ENCODE assay signal across 8 cellular contexts in genomic region chr3:195258449-195259145, GRCh38. TPM values are rescaled to one million over a fixed set of nuclear protein-coding genes. Genes with fewer than 3 reads are reported as not detected.
DNase-seq lines count a peak whose midpoint lies in the region; ATAC-seq and TF ChIP-seq lines count a peak whose summit lies in the region.

No MANE protein-coding gene starts in this region.

- DNase-seq in DMS 273 (lab: John Stamatoyannopoulos, UW; ENCODE audit: unreplicated experiment) (peak; percentile 86), NCI-H345 (lab: John Stamatoyannopoulos, UW) (peak; percentile 44), colonic mucosa (peak; percentile 16), neural crest cell (ENCODE audit: low read depth, low spot score) (no peak), NCI-H2029 (lab: John Stamatoyannopoulos, UW) (no peak), sciatic nerve (ENCODE audit: low spot score) (no peak), NCI-H187 treated with DMSO at 0.1 percent for 48 hours (lab: John Stamatoyannopoulos, UW) (no peak)
- no peak for DNase-seq in stimulated activated CD4-positive, alpha-beta T cell treated with anti-CD3 and anti-CD28 coated beads, Interleukin-4, amount 100 ng/mL, for 1 hour

- H3K4me1 Mint-ChIP-seq in neural crest cell, result peaks cover 11% of the 10 kb centered on the region

- H3K4me1 ChIP-seq in colonic mucosa, result peaks cover 5% of the 10 kb centered on the region

- H3K9me3 ChIP-seq in colonic mucosa, result no peaks in the 10 kb centered on the region

- H3K4me3 ChIP-seq in colonic mucosa, result no peak overlapping the region

- no peak for ATAC-seq in sciatic nerve

- no peaks in the 10 kb centered on the region for H3K27me3 Mint-ChIP-seq in neural crest cell (ENCODE audit: low read depth)

- H3K36me3 ChIP-seq in colonic mucosa, result no peaks in the 10 kb centered on the region

- H3K36me3 Mint-ChIP-seq in neural crest cell (ENCODE audit: low read depth), result peaks cover 2% of the 10 kb centered on the region

- intact Hi-C loops in colonic mucosa (cut with DNase I), result loop anchor here (10.0 kb wide), 2 partner anchors 144 to 274 kb away; no protein-coding TSS in a partner anchor
- intact Hi-C loops in sciatic nerve (cut with DNase I), result loop anchor here (5.0 to 10.0 kb wide), 3 partner anchors 144 to 586 kb away; partner anchors contain the start of genes FAM43A and LSG1

- H3K4me3 Mint-ChIP-seq in neural crest cell, result peak overlapping the region; percentile 56

- H3K27ac Mint-ChIP-seq in neural crest cell (ENCODE audit: unreplicated experiment), result no peak overlapping the region

- H3K9ac ChIP-seq in colonic mucosa (ENCODE audit: low read depth in 2 of 2, low read length in 2 of 2), result peak overlapping the region; percentile 52 to 75

- H3K27ac ChIP-seq in colonic mucosa, result peak overlapping the region; percentile 74

- TF ChIP-seq CTCF in colonic mucosa (IDR thresholded peaks at IDR 0.05) (no peak), neural crest cell (conservative IDR thresholded peaks at IDR 0.05) (no peak)

- no peaks in the 10 kb centered on the region for H3K27me3 ChIP-seq in colonic mucosa

- no peaks in the 10 kb centered on the region for H3K9me3 Mint-ChIP-seq in neural crest cell

RNA-seq across cellular contexts. Expression of gene XXYLT1, which starts 12.4 kb away (rescaled TPM):
- 10 to 100 TPM in 1 of 2 donors, 1 to 10 TPM in 1; 8.3 to 10.9 TPM for total RNA-seq in colonic mucosa
- total RNA-seq in neural crest cell, result 41.1 and 41.2 TPM in 2 replicates
- total RNA-seq in sciatic nerve, result 11.0 TPM

Comparison
In these comparisons a context has a peak if more than half of its experiments do, and no peak if none do; other contexts are left out.
1. DNase-seq: peak in DMS 273 (single experiment), NCI-H345 (single experiment) and colonic mucosa (single experiment); none in neural crest cell (single experiment), stimulated activated CD4-positive, alpha-beta T cell treated with anti-CD3 and anti-CD28 coated beads, Interleukin-4, amount 100 ng/mL, for 1 hour (single experiment), NCI-H2029 (single experiment), sciatic nerve (single experiment) and NCI-H187 treated with DMSO at 0.1 percent for 48 hours (single experiment).